ENCODE assay signal across 8 cellular contexts in genomic region chr12:48997719-48998496, GRCh38. TPM values are rescaled to one million over a fixed set of nuclear protein-coding genes. Genes with fewer than 3 reads are reported as not detected.
DNase-seq lines count a peak whose midpoint lies in the region; ATAC-seq and TF ChIP-seq lines count a peak whose summit lies in the region.

No MANE protein-coding gene starts in this region.

- no peak for TF ChIP-seq CTCF in GM12875 (IDR thresholded peaks at IDR 0.05; ENCODE audit: borderline replicate concordance, insufficient read depth, low read depth, low read length)
- TF ChIP-seq CTCF in left lung (IDR thresholded peaks at IDR 0.05), result no peak

- 2% methylated on average over 57 of the region's 57 CpGs for WGBS in thymus

- DNase-seq in activated naive CD8-positive, alpha-beta T cell treated with anti-CD3 and anti-CD28 coated beads, Interleukin-2, amount 50 U/mL, for 24 hours, result peak; percentile 57
- DNase-seq in left lung (peak in 1 of 2 donors; percentile 88), GF-D8 (lab: John Stamatoyannopoulos, UW) (no peak), DMS153 (lab: John Stamatoyannopoulos, UW) (no peak)

- H3K4me3 ChIP-seq in ACC112 (ENCODE audit: low read depth, low read length) (peak overlapping the region; percentile 74), GM12875 (ENCODE audit: low read depth, low read length) (peak overlapping the region; percentile 76), HUES48 (ENCODE audit: low read depth, low read length) (peak overlapping the region; percentile 59), left lung (peak overlapping the region; percentile 36 to 52), thymus (ENCODE audit: low read length) (peak overlapping the region; percentile 43)

- H3K27me3 Mint-ChIP-seq in activated naive CD8-positive, alpha-beta T cell treated with anti-CD3 and anti-CD28 coated beads, Interleukin-2, amount 50 U/mL, for 24 hours, result peaks cover 61% of the 10 kb centered on the region

- H3K4me1 Mint-ChIP-seq in activated naive CD8-positive, alpha-beta T cell treated with anti-CD3 and anti-CD28 coated beads, Interleukin-2, amount 50 U/mL, for 24 hours, result peaks cover 36% of the 10 kb centered on the region

- H3K4me3 Mint-ChIP-seq in activated naive CD8-positive, alpha-beta T cell treated with anti-CD3 and anti-CD28 coated beads, Interleukin-2, amount 50 U/mL, for 24 hours, result peak overlapping the region; percentile 26

- H3K9ac ChIP-seq in HUES48 (ENCODE audit: low read depth, low read length), result no peak overlapping the region

- H3K9me3 ChIP-seq in HUES48 (ENCODE audit: control insufficient read depth, insufficient read depth, low read length) (no peaks in the 10 kb centered on the region), left lung (no peaks in the 10 kb centered on the region), thymus (ENCODE audit: control insufficient read depth) (peaks cover 1% of the 10 kb centered on the region)

- ATAC-seq in activated naive CD8-positive, alpha-beta T cell treated with anti-CD3 and anti-CD28 coated beads, Interleukin-2, amount 50 U/mL, for 24 hours, result no peak
- ATAC-seq in left lung, result peak; percentile 31

- peaks cover 31% of the 10 kb centered on the region for H3K27me3 ChIP-seq in ACC112 (ENCODE audit: insufficient read depth, low read length)
- peaks cover 83% of the 10 kb centered on the region for H3K27me3 ChIP-seq in HUES48 (ENCODE audit: control insufficient read depth, insufficient read depth, low read length)
- peaks cover 30 to 88% of the 10 kb centered on the region in 2 donors for H3K27me3 ChIP-seq in left lung
- peaks cover 70% of the 10 kb centered on the region for H3K27me3 ChIP-seq in thymus (ENCODE audit: control insufficient read depth, insufficient read depth)

- H3K9me3 Mint-ChIP-seq in activated naive CD8-positive, alpha-beta T cell treated with anti-CD3 and anti-CD28 coated beads, Interleukin-2, amount 50 U/mL, for 24 hours, result no peaks in the 10 kb centered on the region

- H3K79me2 ChIP-seq in ACC112 (ENCODE audit: control insufficient read depth, insufficient read depth, low read length, unreplicated experiment), result no peaks in the 10 kb centered on the region

- H3K27ac ChIP-seq in ACC112 (ENCODE audit: low read depth, low read length), result no peak overlapping the region
- no peak overlapping the region for H3K27ac ChIP-seq in HUES48 (ENCODE audit: low read depth, low read length)
- no peak overlapping the region for H3K27ac ChIP-seq in left lung
- H3K27ac ChIP-seq in thymus (ENCODE audit: low read depth), result no peak overlapping the region

- H2AFZ ChIP-seq in ACC112 (ENCODE audit: low read length, unreplicated experiment), result peak overlapping the region; percentile 63

- no peak overlapping the region for H3K27ac Mint-ChIP-seq in activated naive CD8-positive, alpha-beta T cell treated with anti-CD3 and anti-CD28 coated beads, Interleukin-2, amount 50 U/mL, for 24 hours

- H3K4me1 ChIP-seq in ACC112 (ENCODE audit: control insufficient read depth, insufficient read depth, low read length, unreplicated experiment), result peaks cover 14% of the 10 kb centered on the region
- peaks cover 7% of the 10 kb centered on the region; the same call in 1 of the 2 replicates for H3K4me1 ChIP-seq in HUES48 (ENCODE audit: control insufficient read depth, insufficient read depth, low read length)
- peaks cover 17 to 51% of the 10 kb centered on the region in 2 donors for H3K4me1 ChIP-seq in left lung
- peaks cover 17% of the 10 kb centered on the region for H3K4me1 ChIP-seq in thymus (ENCODE audit: control insufficient read depth, insufficient read depth, low read length)

- peaks cover 20% of the 10 kb centered on the region for H3K36me3 Mint-ChIP-seq in activated naive CD8-positive, alpha-beta T cell treated with anti-CD3 and anti-CD28 coated beads, Interleukin-2, amount 50 U/mL, for 24 hours (ENCODE audit: low read depth)

- H3K36me3 ChIP-seq in ACC112 (ENCODE audit: insufficient read depth, low read length) (peaks cover 3% of the 10 kb centered on the region; the same call in 1 of the 2 replicates), HUES48 (ENCODE audit: control insufficient read depth, insufficient read depth, low read length) (peaks cover 9% of the 10 kb centered on the region; the same call in 1 of the 2 replicates), left lung (peaks cover 0 to 28% of the 10 kb centered on the region in 2 donors), thymus (ENCODE audit: control insufficient read depth, insufficient read depth) (peaks cover 20% of the 10 kb centered on the region)

- intact Hi-C loops in left lung (cut with DNase I), result no loop called here

RNA-seq across cellular contexts. Expression of gene DDN, which starts 1.3 kb away (rescaled TPM):
- under 1 TPM; 0.06 to 0.08 TPM for total RNA-seq in left lung
- 0.18 TPM for polyA plus RNA-seq in thymus

RNA-seq across cellular contexts. Expression of gene WNT1, which starts 19.8 kb away (rescaled TPM):
- not detected for total RNA-seq in left lung
- polyA plus RNA-seq in thymus, result 0.05 TPM

RNA-seq across cellular contexts. Expression of gene PRKAG1, which starts 20.7 kb away (rescaled TPM):
- 10 to 100 TPM; 48.4 to 62.7 TPM for total RNA-seq in left lung
- 58.5 TPM for polyA plus RNA-seq in thymus

RNA-seq across cellular contexts. Expression of gene WNT10B, which starts 26.4 kb away (rescaled TPM):
- total RNA-seq in left lung, result under 1 TPM; 0.15 to 0.58 TPM
- 14.1 TPM for polyA plus RNA-seq in thymus

RNA-seq across cellular contexts. Expression of gene ARF3, which starts 40.6 kb away (rescaled TPM):
- total RNA-seq in left lung, result 100 to 1,000 TPM; 184 to 186 TPM
- polyA plus RNA-seq in thymus, result 70.6 TPM
